In genomic region chr9:137982132-137982666, GRCh38 we compare ENCODE assay signal across 20 cellular contexts.
DNase-seq lines count a peak whose midpoint lies in the region; ATAC-seq lines count a peak whose summit lies in the region.
"Had no signal": no experiment of that assay in that cellular context is flagged by ENCODE, and none has a peak within 500 bp of the region (broad histone marks: within the 10 kb centered on the region; RNA-seq: fewer than 3 reads in every experiment).

No MANE protein-coding gene starts in this region.

- ATAC-seq in GM21526 (IDR thresholded peaks at IDR 0.05; ENCODE audit: low FRiP score, unreplicated experiment): no peak
- ATAC-seq: HepG2, left ventricle myocardium superior had no signal

- peak; percentile 10 for DNase-seq in DMS79 treated with DMSO at 0.1 percent for 48 hours (lab: John Stamatoyannopoulos, UW)
- no peak for DNase-seq in DMS79 (lab: John Stamatoyannopoulos, UW)
- DNase-seq in NCI-H2029 treated with DMSO at 0.1 percent for 48 hours (lab: John Stamatoyannopoulos, UW): peak; percentile 15
- peak; percentile 72 for DNase-seq in SW480 (ENCODE audit: low spot score)
- peak; percentile 5 for DNase-seq in iris pigment epithelial cell (ENCODE audit: low read depth)
- DNase-seq in NCI-H446 (lab: John Stamatoyannopoulos, UW): no peak
- no peak for DNase-seq in activated CD8-positive, alpha-beta memory T cell treated with anti-CD3 and anti-CD28 coated beads for 24 hours
- DNase-seq: 8988T; BE2C; Caco-2; GDM1; left ventricle myocardium superior; MG63; NCI-H146; NCI-H526; small intestine; stimulated activated CD4-positive, alpha-beta T cell treated with anti-CD3 and anti-CD28 coated beads, Interleukin-4, amount 100 ng/mL, for 1 hour; stomach had no signal

Comparison
In these comparisons a context has a peak if more than half of its experiments do, and no peak if none do; other contexts are left out.
1. DNase-seq: peak in DMS79 treated with DMSO at 0.1 percent for 48 hours (single experiment), NCI-H2029 treated with DMSO at 0.1 percent for 48 hours (single experiment), SW480 (single experiment) and iris pigment epithelial cell (single experiment); none in DMS79 (single experiment), NCI-H446 (0 of 2) and activated CD8-positive, alpha-beta memory T cell treated with anti-CD3 and anti-CD28 coated beads for 24 hours (single experiment).